Comparison of ENCODE assay signal across 9 cellular contexts in the genomic region with DNA sequence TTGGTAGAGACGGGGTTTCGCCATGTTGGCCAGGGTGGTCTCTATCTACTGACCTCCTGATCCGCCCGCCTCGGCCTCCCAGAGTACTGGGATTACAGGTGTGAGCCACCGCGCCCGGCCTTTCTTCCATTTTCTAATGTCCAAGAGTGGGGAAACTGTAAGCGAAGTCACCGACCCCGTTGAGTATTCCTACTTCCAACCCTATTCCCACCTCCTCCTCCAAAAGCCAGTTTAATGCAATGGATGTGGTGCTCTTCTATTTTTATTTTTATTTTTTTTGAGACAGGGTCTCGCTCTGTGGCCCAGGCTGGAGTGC. TPM values are rescaled to one million over a fixed set of nuclear protein-coding genes. Genes with fewer than 3 reads are reported as not detected.
DNase-seq lines count a peak whose midpoint lies in the region; ATAC-seq and TF ChIP-seq lines count a peak whose summit lies in the region.
"Had no signal": no experiment of that assay in that cellular context is flagged by ENCODE, and none has a peak within 500 bp of the region (broad histone marks: within the 10 kb centered on the region; RNA-seq: fewer than 3 reads in every experiment).

No MANE protein-coding gene starts in this region.

- H3K9me3 ChIP-seq in right atrium auricular region: no peaks in the 10 kb centered on the region
- no peaks in the 10 kb centered on the region for H3K9me3 ChIP-seq in ascending aorta
- no peaks in the 10 kb centered on the region for H3K9me3 ChIP-seq in naive thymus-derived CD4-positive, alpha-beta T cell (ENCODE audit: control insufficient read depth in 2 of 3, low read length in 3 of 3)

- H3K27ac ChIP-seq in right atrium auricular region (peak overlapping the region; percentile 93 to 95), ascending aorta (peak overlapping the region; percentile 82 to 87)
- H3K27ac ChIP-seq in naive thymus-derived CD4-positive, alpha-beta T cell (ENCODE audit: low read depth, low read length): no peak overlapping the region

- peaks cover 0 to 8% (median 0%) of the 10 kb centered on the region in 11 donors for H3K9me3 Mint-ChIP-seq in naive thymus-derived CD4-positive, alpha-beta T cell

- CTCF ChIA-PET in naive thymus-derived CD4-positive, alpha-beta T cell (lab: Charles Lee): interaction anchor here (0.8 to 1.4 kb wide), 4 partner anchors 11 to 26 kb away, joined by 3 to 5 read pairs (median 4); no protein-coding TSS in a partner anchor

- peak overlapping the region; percentile 98 to 100 (median 100) for H3K27ac Mint-ChIP-seq in naive thymus-derived CD4-positive, alpha-beta T cell

- POLR2A ChIA-PET in naive thymus-derived CD4-positive, alpha-beta T cell (lab: Charles Lee): interaction anchor here (0.6 to 6.7 kb wide), 17 partner anchors 11 to 376 kb away, joined by 3 to 196 read pairs (median 6); a partner anchor contains a TSS

- H3K36me3 ChIP-seq in right atrium auricular region: peaks cover 23% of the 10 kb centered on the region
- H3K36me3 ChIP-seq in ascending aorta: peaks cover 13 to 20% of the 10 kb centered on the region in 2 donors
- peaks cover 0 to 43% (median 4%) of the 10 kb centered on the region in 3 experiments for H3K36me3 ChIP-seq in naive thymus-derived CD4-positive, alpha-beta T cell (ENCODE audit: control insufficient read depth in 2 of 3, insufficient read depth in 3 of 3, low read length in 3 of 3)

- H3K27me3 ChIP-seq in right atrium auricular region (no peaks in the 10 kb centered on the region), ascending aorta (no peaks in the 10 kb centered on the region)
- H3K27me3 ChIP-seq in naive thymus-derived CD4-positive, alpha-beta T cell (ENCODE audit: control insufficient read depth in 2 of 2, insufficient read depth in 2 of 2, low read length in 2 of 2): no peaks in the 10 kb centered on the region

- peaks cover 0 to 12% (median 5%) of the 10 kb centered on the region in 5 donors for H3K36me3 Mint-ChIP-seq in naive thymus-derived CD4-positive, alpha-beta T cell

- H3K27me3 Mint-ChIP-seq in naive thymus-derived CD4-positive, alpha-beta T cell: peaks cover 0 to 4% (median 0%) of the 10 kb centered on the region in 5 donors

- DNase-seq in right atrium auricular region (ENCODE audit: low spot score) (no peak), left cardiac atrium (no peak), ascending aorta (ENCODE audit: low spot score in 2 of 2) (no peak), GM03348 (ENCODE audit: low spot score) (no peak), NCI-H2081 treated with DMSO at 0.1 percent for 48 hours (lab: John Stamatoyannopoulos, UW) (no peak)
- no peak for DNase-seq in naive thymus-derived CD4-positive, alpha-beta T cell
- no peak for DNase-seq in effector CD4-positive, alpha-beta T cell

- TF ChIP-seq CTCF in right atrium auricular region (IDR thresholded peaks at IDR 0.05): no peak
- no peak for TF ChIP-seq CTCF in ascending aorta (IDR thresholded peaks at IDR 0.05)

- H3K4me3 ChIP-seq in right atrium auricular region: peak overlapping the region; percentile 88 to 93
- H3K4me3 ChIP-seq in ascending aorta: peak overlapping the region; percentile 75 to 99
- no peak overlapping the region for H3K4me3 ChIP-seq in naive thymus-derived CD4-positive, alpha-beta T cell (ENCODE audit: low read length)

- H3K4me1 Mint-ChIP-seq in naive thymus-derived CD4-positive, alpha-beta T cell: peaks cover 4 to 46% (median 31%) of the 10 kb centered on the region in 7 donors

- ATAC-seq in left cardiac atrium (no peak), HG02973 (IDR thresholded peaks at IDR 0.05; ENCODE audit: unreplicated experiment) (no peak)
- no peak for ATAC-seq in naive thymus-derived CD4-positive, alpha-beta T cell

- intact Hi-C loops in left cardiac atrium (cut with DNase I) (no loop called here), ascending aorta (cut with DNase I) (loop anchor here (1.0 to 2.0 kb wide), 2 partner anchors 20 to 25 kb away; a partner anchor contains a TSS)
- intact Hi-C loops in naive thymus-derived CD4-positive, alpha-beta T cell (cut with micrococcal nuclease): loop anchor here (1.0 to 2.0 kb wide), 8 partner anchors 12 to 321 kb away; a partner anchor contains a TSS

- H3K4me3 Mint-ChIP-seq in naive thymus-derived CD4-positive, alpha-beta T cell: peak overlapping the region; percentile 90 to 96 (median 93)

- peaks cover 0 to 18% of the 10 kb centered on the region in 2 donors for H3K4me1 ChIP-seq in right atrium auricular region
- H3K4me1 ChIP-seq in ascending aorta: peaks cover 4 to 6% of the 10 kb centered on the region in 2 donors
- H3K4me1 ChIP-seq in naive thymus-derived CD4-positive, alpha-beta T cell (ENCODE audit: control insufficient read depth in 2 of 2, insufficient read depth in 2 of 2, low read length in 2 of 2): peaks cover 3 to 5% of the 10 kb centered on the region in 2 donors

RNA-seq across cellular contexts. Expression of a gene that starts 0.4 kb away (rescaled TPM):
- not detected for total RNA-seq in right atrium auricular region
- total RNA-seq in left cardiac atrium: not detected
- total RNA-seq in ascending aorta: not detected
- not detected for total RNA-seq in naive thymus-derived CD4-positive, alpha-beta T cell
- polyA plus RNA-seq in naive thymus-derived CD4-positive, alpha-beta T cell: not detected
- total RNA-seq: epithelial cell of proximal tubule had no signal

RNA-seq across cellular contexts. Expression of a gene that starts 0.7 kb away (rescaled TPM):
- 10 to 100 TPM; 17.7 to 26.5 TPM for total RNA-seq in right atrium auricular region
- 10 to 100 TPM; 25.4 to 27.4 TPM for total RNA-seq in left cardiac atrium
- total RNA-seq in ascending aorta: 73.2 TPM
- total RNA-seq in naive thymus-derived CD4-positive, alpha-beta T cell: 10 to 100 TPM; 47.5 to 78.2 (median 67.6) TPM
- 100 to 1,000 TPM in 1 of 2 donors, 10 to 100 TPM in 1; 65.7 to 142 TPM for polyA plus RNA-seq in naive thymus-derived CD4-positive, alpha-beta T cell

RNA-seq across cellular contexts. Expression of a gene that starts 19.3 kb away (rescaled TPM):
- 10 to 100 TPM; 19.5 to 30.4 TPM for total RNA-seq in right atrium auricular region
- total RNA-seq in left cardiac atrium: 10 to 100 TPM; 18.3 to 31.6 TPM
- total RNA-seq in ascending aorta: 81.5 TPM
- total RNA-seq in naive thymus-derived CD4-positive, alpha-beta T cell: 100 to 1,000 TPM; 123 to 219 (median 184) TPM
- 100 to 1,000 TPM; 195 to 251 TPM for polyA plus RNA-seq in naive thymus-derived CD4-positive, alpha-beta T cell

RNA-seq across cellular contexts. Expression of a gene that starts 23.4 kb away (rescaled TPM):
- not detected for total RNA-seq in right atrium auricular region
- total RNA-seq in left cardiac atrium: not detected
- total RNA-seq in ascending aorta: not detected
- total RNA-seq in naive thymus-derived CD4-positive, alpha-beta T cell: 1 to 10 TPM; 1.1 to 3.0 (median 1.7) TPM
- under 1 TPM; 0.72 to 0.85 TPM for polyA plus RNA-seq in naive thymus-derived CD4-positive, alpha-beta T cell

RNA-seq across cellular contexts. Expression of a gene that starts 32.1 kb away (rescaled TPM):
- 1 to 10 TPM; 1.7 to 3.4 TPM for total RNA-seq in right atrium auricular region
- 1 to 10 TPM; 5.3 to 5.8 TPM for total RNA-seq in left cardiac atrium
- 55.3 TPM for total RNA-seq in ascending aorta
- total RNA-seq in naive thymus-derived CD4-positive, alpha-beta T cell: 10 to 100 TPM in 3 of 5 experiments, 1 to 10 TPM in 2; 7.1 to 33.1 (median 10.2) TPM
- polyA plus RNA-seq in naive thymus-derived CD4-positive, alpha-beta T cell: under 1 TPM; 0.57 to 0.95 TPM

Comparison
In these comparisons a context has a peak if more than half of its experiments do, and no peak if none do; other contexts are left out.
1. intact Hi-C loops: an anchor here in ascending aorta (1.0 to 2.0 kb wide) and naive thymus-derived CD4-positive, alpha-beta T cell (1.0 to 2.0 kb wide); none called in left cardiac atrium.